Comparison of ENCODE assay signal across 11 cellular contexts in genomic region chr18:45571714-45572113, GRCh38. TPM values are rescaled to one million over a fixed set of nuclear protein-coding genes. Genes with fewer than 3 reads are reported as not detected.
DNase-seq lines count a peak whose midpoint lies in the region; ATAC-seq and TF ChIP-seq lines count a peak whose summit lies in the region.
"Had no signal": no experiment of that assay in that cellular context is flagged by ENCODE, and none has a peak within 500 bp of the region (broad histone marks: within the 10 kb centered on the region; RNA-seq: fewer than 3 reads in every experiment).

No MANE protein-coding gene starts in this region.

- BruUV-seq in mammary epithelial cell (replicated peaks; lab: Mats Ljungman, UMichigan) = no TSS peak

- no peak for ATAC-seq in GM18909 (IDR thresholded peaks at IDR 0.05; ENCODE audit: poor library complexity, unreplicated experiment)

- H3K4me1 ChIP-seq in mammary epithelial cell (ENCODE audit: insufficient read depth, low read length) (peaks cover 7% of the 10 kb centered on the region), breast epithelium (no peaks in the 10 kb centered on the region), Loucy (ENCODE audit: insufficient read depth, low read length, poor library complexity, severe bottlenecking) (no peaks in the 10 kb centered on the region), fibroblast of lung (ENCODE audit: control insufficient read depth, extremely low read depth, insufficient read depth, low read length) (peaks cover 9% of the 10 kb centered on the region), urinary bladder (ENCODE audit: insufficient read depth) (no peaks in the 10 kb centered on the region)

- H3K27ac ChIP-seq in mammary epithelial cell (ENCODE audit: insufficient read depth, low read depth, low read length) = no peak overlapping the region
- H3K27ac ChIP-seq in breast epithelium = no peak overlapping the region
- no peak overlapping the region for H3K27ac ChIP-seq in fibroblast of lung (ENCODE audit: insufficient read depth, low read length)
- H3K27ac ChIP-seq in urinary bladder (ENCODE audit: low read depth) = peak overlapping the region; percentile 16
- H3K27ac ChIP-seq: BLaER1 had no signal

- no peaks in the 10 kb centered on the region for H3F3A ChIP-seq in Loucy (ENCODE audit: low read depth)

- H3K4me3 ChIP-seq in mammary epithelial cell (replicated peaks in 1 of 3; ENCODE audit: insufficient read depth in 1 of 3, low read depth in 2 of 3, low read length in 3 of 3) (no peak overlapping the region), breast epithelium (no peak overlapping the region), Loucy (ENCODE audit: low read length, poor library complexity, severe bottlenecking) (no peak overlapping the region), fibroblast of lung (replicated peaks in 1 of 4; ENCODE audit: control extremely low read depth in 1 of 4, insufficient read depth in 1 of 4, low read depth in 3 of 4, low read length in 4 of 4) (no peak overlapping the region), urinary bladder (ENCODE audit: low read depth, low read length) (no peak overlapping the region)
- H3K4me3 ChIP-seq: BLaER1 had no signal

- H3K9me3 ChIP-seq in mammary epithelial cell (replicated peaks; ENCODE audit: insufficient read depth, low read length) (no peaks in the 10 kb centered on the region), breast epithelium (peaks cover 0 to 5% of the 10 kb centered on the region in 2 donors), Loucy (ENCODE audit: insufficient read depth, low read depth, low read length) (no peaks in the 10 kb centered on the region), fibroblast of lung (ENCODE audit: control insufficient read depth, insufficient read depth, low read depth, low read length) (no peaks in the 10 kb centered on the region)
- H3K9me3 ChIP-seq: BLaER1 had no signal

- H3K4me2 ChIP-seq in mammary epithelial cell (ENCODE audit: insufficient read depth, low read depth, low read length) = no peak overlapping the region
- H3K4me2 ChIP-seq in Loucy (ENCODE audit: low read depth, low read length, poor library complexity, severe bottlenecking) = no peak overlapping the region
- H3K4me2 ChIP-seq in fibroblast of lung (ENCODE audit: extremely low read depth, insufficient read depth, low read length) = no peak overlapping the region
- H3K4me2 ChIP-seq: BLaER1 had no signal

- TF ChIP-seq CTCF in mammary epithelial cell (conservative IDR thresholded peaks at IDR 0.05 in 1 of 2, IDR thresholded peaks at IDR 0.05 in 1 of 2; ENCODE audit: extremely low read depth in 1 of 2, insufficient read depth in 1 of 2, low read depth in 1 of 2, low read length in 2 of 2) (peak; percentile 37 to 61), breast epithelium (IDR thresholded peaks at IDR 0.05) (peak in 1 of 3 donors; percentile 18), Loucy (conservative IDR thresholded peaks at IDR 0.05; ENCODE audit: low read length) (peak; percentile 68), fibroblast of lung (conservative IDR thresholded peaks at IDR 0.05 in 1 of 2, IDR thresholded peaks at IDR 0.05 in 1 of 2; ENCODE audit: low read depth in 1 of 2, low read length in 2 of 2) (peak; percentile 16 to 30)

- no peaks in the 10 kb centered on the region for H3K27me3 ChIP-seq in mammary epithelial cell (ENCODE audit: insufficient read depth, low read length)
- no peaks in the 10 kb centered on the region for H3K27me3 ChIP-seq in breast epithelium
- H3K27me3 ChIP-seq in Loucy (ENCODE audit: insufficient read depth, low read length, poor library complexity, severe bottlenecking) = no peaks in the 10 kb centered on the region
- H3K27me3 ChIP-seq in fibroblast of lung (ENCODE audit: control insufficient read depth, insufficient read depth, low read length) = no peaks in the 10 kb centered on the region
- H3K27me3 ChIP-seq: BLaER1 had no signal

- 60% methylated on average over 2 of the region's 2 CpGs for WGBS in mammary epithelial cell (ENCODE audit: low coverage, missing lambda C conversion rate)
- WGBS in urinary bladder = 79% methylated on average over 2 of the region's 2 CpGs

- dilution Hi-C loops in mammary epithelial cell (cut with HindIII; ENCODE audit: low sequenced_read_pairs) = no loop called here

- intact Hi-C loops in mammary epithelial cell (cut with micrococcal nuclease) (no loop called here), breast epithelium (cut with DNase I; ENCODE audit: low total_unique reads) (no loop called here)

- no peak for TF ChIP-seq POLR2A in breast epithelium (IDR thresholded peaks at IDR 0.05)

- CTCF ChIA-PET in mammary epithelial cell (lab: Charles Lee; ENCODE audit: low non-redundant PET) = interaction anchor here (0.6 kb wide), 1 partner anchor 206 kb away, joined by 5 read pairs; no protein-coding TSS in a partner anchor

- in situ Hi-C loops in mammary epithelial cell (cut with MboI; ENCODE audit: low sequenced_read_pairs in 2 of 2) = no loop called here

- DNase-seq in mammary epithelial cell (no peak), breast epithelium (ENCODE audit: low spot score in 2 of 2) (no peak), fibroblast of lung (ENCODE audit: low read depth in 2 of 2) (no peak)
- no peak for DNase-seq in activated T-cell treated with anti-CD3 and anti-CD28 coated beads, Interleukin-2, amount 50 U/mL, for 48 hours
- no peak for DNase-seq in activated CD4-positive, alpha-beta T cell treated with anti-CD3 and anti-CD28 coated beads for 4 hours
- DNase-seq: dermis blood vessel endothelial cell, NCI-H510A had no signal

- H3K9ac ChIP-seq in mammary epithelial cell (ENCODE audit: insufficient read depth, low read length) (no peak overlapping the region), Loucy (ENCODE audit: low read depth, low read length, poor library complexity, severe bottlenecking) (no peak overlapping the region), fibroblast of lung (ENCODE audit: insufficient read depth, low read length) (no peak overlapping the region)
- H3K9ac ChIP-seq: BLaER1 had no signal

- H2AFZ ChIP-seq in mammary epithelial cell (ENCODE audit: low read depth, low read length) = no peak overlapping the region
- no peak overlapping the region for H2AFZ ChIP-seq in Loucy (ENCODE audit: low read length)
- no peak overlapping the region for H2AFZ ChIP-seq in fibroblast of lung (ENCODE audit: low read length)

- no peaks in the 10 kb centered on the region for H3K9me2 ChIP-seq in Loucy (replicated peaks; ENCODE audit: low read depth, low read length)

- no peaks in the 10 kb centered on the region for H4K20me1 ChIP-seq in mammary epithelial cell (ENCODE audit: insufficient read depth, low read length)
- H4K20me1 ChIP-seq in Loucy (ENCODE audit: insufficient read depth, low read length, poor library complexity, severe bottlenecking) = no peaks in the 10 kb centered on the region
- H4K20me1 ChIP-seq in fibroblast of lung (ENCODE audit: control insufficient read depth, extremely low read depth, insufficient read depth, low read length) = no peaks in the 10 kb centered on the region
- H4K20me1 ChIP-seq: BLaER1 had no signal

- H3K36me3 ChIP-seq in mammary epithelial cell (ENCODE audit: insufficient read depth, low read length) (no peaks in the 10 kb centered on the region), breast epithelium (no peaks in the 10 kb centered on the region), Loucy (ENCODE audit: insufficient read depth, low read length) (no peaks in the 10 kb centered on the region), fibroblast of lung (ENCODE audit: control insufficient read depth, insufficient read depth, low read length) (no peaks in the 10 kb centered on the region), urinary bladder (ENCODE audit: insufficient read depth) (no peaks in the 10 kb centered on the region)
- H3K36me3 ChIP-seq: BLaER1 had no signal

- H3K79me2 ChIP-seq in mammary epithelial cell (ENCODE audit: insufficient read depth, low read length) (no peaks in the 10 kb centered on the region), Loucy (ENCODE audit: insufficient read depth, low read length) (no peaks in the 10 kb centered on the region), fibroblast of lung (ENCODE audit: control insufficient read depth, insufficient read depth, low read length) (no peaks in the 10 kb centered on the region)

RNA-seq across cellular contexts. Expression of gene SLC14A2, which starts 43.6 kb away (rescaled TPM):
- total RNA-seq in mammary epithelial cell = not detected
- polyA plus RNA-seq in mammary epithelial cell = 0.02 TPM
- polyA minus RNA-seq in mammary epithelial cell = not detected
- total RNA-seq in breast epithelium = 1 to 10 TPM in 1 of 3 donors, not detected in 2; 2.1 TPM
- under 0.01 TPM in 1 of 2 replicates, not detected in the other for total RNA-seq in fibroblast of lung
- polyA plus RNA-seq in fibroblast of lung = 0.09 TPM in 1 of 2 replicates, not detected in the other
- 0.07 TPM in 1 of 2 replicates, not detected in the other for polyA plus RNA-seq in fibroblast of lung (2012)
- 0.24 TPM in 1 of 2 replicates, not detected in the other for polyA minus RNA-seq in fibroblast of lung (ENCODE audit: low replicate concordance)
- 0.32 TPM for total RNA-seq in urinary bladder
- not detected for polyA plus RNA-seq in urinary bladder
- total RNA-seq: dermis blood vessel endothelial cell had no signal
